In the genomic region with DNA sequence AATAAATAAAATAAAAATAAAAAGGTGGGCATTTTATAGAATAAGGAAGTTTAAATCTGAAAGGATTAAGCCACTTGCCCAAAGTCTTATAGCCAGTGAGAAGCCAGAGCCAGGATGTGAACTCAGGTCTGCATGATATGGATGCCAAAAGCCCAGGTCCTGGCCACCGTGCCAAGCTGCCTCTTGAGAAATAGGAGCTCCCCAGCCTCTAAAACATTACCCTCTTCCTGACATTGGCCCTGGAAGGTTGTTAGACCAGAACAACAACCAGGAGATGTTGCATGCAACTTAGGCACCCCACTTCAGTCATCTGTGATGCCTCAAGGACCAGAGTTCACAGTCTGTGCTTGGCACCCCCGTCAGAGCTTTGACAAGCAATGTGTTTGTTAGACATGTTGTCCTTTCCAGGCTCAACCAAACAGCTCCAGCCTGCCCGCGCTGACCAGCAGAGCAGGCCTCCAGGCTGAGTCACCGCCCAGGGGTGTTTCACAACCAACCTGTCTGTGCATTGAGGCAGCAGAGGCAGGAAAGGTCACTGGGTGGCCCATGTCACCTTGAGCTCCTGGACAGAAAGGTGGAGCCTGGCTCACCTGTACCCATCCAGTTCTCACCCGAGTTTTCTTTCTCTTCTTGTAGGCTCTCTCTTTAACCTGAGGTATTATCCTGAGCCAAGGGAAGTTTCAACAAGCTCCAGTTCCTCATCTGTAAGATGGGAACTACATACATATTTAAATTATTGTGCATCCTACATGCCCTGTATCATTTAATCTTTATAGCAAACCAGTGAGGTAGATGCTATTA, we compare ENCODE assay signal across 11 cellular contexts. TPM values are rescaled to one million over a fixed set of nuclear protein-coding genes. Genes with fewer than 3 reads are reported as not detected.
DNase-seq lines count a peak whose midpoint lies in the region; ATAC-seq and TF ChIP-seq lines count a peak whose summit lies in the region.
"Had no signal": no experiment of that assay in that cellular context is flagged by ENCODE, and none has a peak within 500 bp of the region (broad histone marks: within the 10 kb centered on the region; RNA-seq: fewer than 3 reads in every experiment).

No MANE protein-coding gene starts in this region.

- CTCF ChIA-PET in RWPE1 (lab: Yijun Ruan, JAX) = no interaction called here

- H3K4me1 ChIP-seq in psoas muscle (no peaks in the 10 kb centered on the region), SJCRH30 (no peaks in the 10 kb centered on the region)

- WGBS in psoas muscle, 3 donors = 71 to 77% (median 75%) methylated on average over 6 of the region's 6 CpGs

- H3K9me3 Mint-ChIP-seq in activated T-cell treated with anti-CD3 and anti-CD28 coated beads, Interleukin-2, amount 50 U/mL, for 72 hours = no peaks in the 10 kb centered on the region
- H3K9me3 Mint-ChIP-seq: natural killer cell treated with Interleukin-12 subunit alpha and Interleukin-12 subunit beta and Interleukin-15 and Interleukin-18, amount 100 ng/mL, for 72 hours had no signal

- H3K27ac Mint-ChIP-seq in activated T-cell treated with anti-CD3 and anti-CD28 coated beads, Interleukin-2, amount 50 U/mL, for 72 hours = no peak overlapping the region

- H3K4me1 Mint-ChIP-seq in activated T-cell treated with anti-CD3 and anti-CD28 coated beads, Interleukin-2, amount 50 U/mL, for 72 hours (ENCODE audit: low read depth) = no peaks in the 10 kb centered on the region

- H3K27ac ChIP-seq in RWPE1 = peak overlapping the region; percentile 63
- H3K27ac ChIP-seq in psoas muscle = no peak overlapping the region
- H3K27ac ChIP-seq in SJCRH30 = no peak overlapping the region

- H3K27me3 Mint-ChIP-seq in activated T-cell treated with anti-CD3 and anti-CD28 coated beads, Interleukin-2, amount 50 U/mL, for 72 hours (ENCODE audit: low read depth) = no peaks in the 10 kb centered on the region
- H3K27me3 Mint-ChIP-seq: natural killer cell treated with Interleukin-12 subunit alpha and Interleukin-12 subunit beta and Interleukin-15 and Interleukin-18, amount 100 ng/mL, for 72 hours had no signal

- H3K4me3 Mint-ChIP-seq in activated T-cell treated with anti-CD3 and anti-CD28 coated beads, Interleukin-2, amount 50 U/mL, for 72 hours = no peak overlapping the region
- H3K4me3 Mint-ChIP-seq: natural killer cell treated with Interleukin-12 subunit alpha and Interleukin-12 subunit beta and Interleukin-15 and Interleukin-18, amount 100 ng/mL, for 72 hours had no signal

- intact Hi-C loops in psoas muscle (cut with DNase I) = no loop called here

- H3K4me3 ChIP-seq in psoas muscle = no peak overlapping the region
- no peak overlapping the region for H3K4me3 ChIP-seq in SJCRH30

- POLR2A ChIA-PET in RWPE1 (lab: Yijun Ruan, JAX; ENCODE audit: low non-redundant PET) = interaction anchor here (1.1 kb wide), 1 partner anchor 28 kb away, joined by 6 read pairs; no protein-coding TSS in a partner anchor

- H3K36me3 Mint-ChIP-seq in activated T-cell treated with anti-CD3 and anti-CD28 coated beads, Interleukin-2, amount 50 U/mL, for 72 hours (ENCODE audit: insufficient read depth in 2 of 2) = no peaks in the 10 kb centered on the region
- H3K36me3 Mint-ChIP-seq: natural killer cell treated with Interleukin-12 subunit alpha and Interleukin-12 subunit beta and Interleukin-15 and Interleukin-18, amount 100 ng/mL, for 72 hours had no signal

- no peak for TF ChIP-seq CTCF in RWPE1 (conservative IDR thresholded peaks at IDR 0.05; ENCODE audit: low read depth)
- no peak for TF ChIP-seq CTCF in psoas muscle (IDR thresholded peaks at IDR 0.05)

- H3K9me3 ChIP-seq in psoas muscle (no peaks in the 10 kb centered on the region), SJCRH30 (replicated peaks) (no peaks in the 10 kb centered on the region)

- H3K27me3 ChIP-seq in psoas muscle (ENCODE audit: insufficient read depth in 3 of 3, low read length in 2 of 3) (peaks cover 0 to 4% (median 0%) of the 10 kb centered on the region in 3 donors), SJCRH30 (0 out of 2 replicates have a peak, but pooled peaks cover 3% of the 10 kb centered on the region)

- DNase-seq in ELF-1 (ENCODE audit: low read depth, low spot score) (peak; percentile 60), RWPE1 (ENCODE audit: low spot score) (peak; percentile 60), fibroblast of peridontal ligament (ENCODE audit: extremely low read depth) (peak; percentile 22), psoas muscle (peak; percentile 56 to 70), dermis blood vessel endothelial cell (no peak), SJCRH30 (no peak)
- DNase-seq in activated T-cell treated with anti-CD3 and anti-CD28 coated beads, Interleukin-2, amount 50 U/mL, for 72 hours = no peak
- no peak for DNase-seq in stimulated activated CD4-positive, alpha-beta T cell treated with anti-CD3 and anti-CD28 coated beads, Interleukin-15, amount 100 ng/mL, for 24 hours
- DNase-seq: activated CD8-positive, alpha-beta memory T cell treated with anti-CD3 and anti-CD28 coated beads, Interleukin-2, amount 50 U/mL, for 48 hours; OCI-M1 had no signal

- H3K36me3 ChIP-seq in psoas muscle (ENCODE audit: insufficient read depth in 1 of 2, low read depth in 1 of 2) (no peaks in the 10 kb centered on the region), SJCRH30 (no peaks in the 10 kb centered on the region)

- peak in 3 of 4 donors; percentile 71 to 73 (median 71) for ATAC-seq in psoas muscle
- ATAC-seq in activated T-cell treated with anti-CD3 and anti-CD28 coated beads, Interleukin-2, amount 50 U/mL, for 72 hours (replicated peaks in 1 of 2) = no peak

RNA-seq across cellular contexts. Expression of gene MED18, which starts 14.9 kb away (rescaled TPM):
- 10 to 100 TPM in 3 of 4 donors, 1 to 10 TPM in 1; 9.8 to 12.5 (median 11.7) TPM for total RNA-seq in psoas muscle
- polyA plus RNA-seq in psoas muscle = 10 to 100 TPM in 2 of 3 donors, 1 to 10 TPM in 1; 6.6 to 20.5 (median 17.7) TPM
- 10 to 100 TPM; 25.9 to 27.9 TPM for total RNA-seq in activated T-cell treated with anti-CD3 and anti-CD28 coated beads, Interleukin-2, amount 50 U/mL, for 72 hours
- total RNA-seq in dermis blood vessel endothelial cell = 25.5 and 28.5 TPM in 2 replicates
- total RNA-seq in SJCRH30 (2014; rRNA removed; shearing (Covaris generic)) = 16.3 and 16.7 TPM in 2 replicates

RNA-seq across cellular contexts. Expression of gene SESN2, which starts 54.6 kb away (rescaled TPM):
- total RNA-seq in psoas muscle (10 to 100 TPM in 3 of 4 donors, 1 to 10 TPM in 1; 8.1 to 25.5 (median 12.2) TPM), dermis blood vessel endothelial cell (9.9 and 14.3 TPM in 2 replicates)
- polyA plus RNA-seq in psoas muscle = 10 to 100 TPM in 2 of 3 donors, 1 to 10 TPM in 1; 9.1 to 34.9 (median 12.4) TPM
- 100 to 1,000 TPM in 1 of 2 donors, 10 to 100 TPM in 1; 85.3 to 101 TPM for total RNA-seq in activated T-cell treated with anti-CD3 and anti-CD28 coated beads, Interleukin-2, amount 50 U/mL, for 72 hours
- 5.8 and 8.2 TPM in 2 replicates for total RNA-seq in SJCRH30 (2014; rRNA removed; shearing (Covaris generic))

RNA-seq across cellular contexts. Expression of gene PHACTR4, which starts 55.6 kb away (rescaled TPM):
- total RNA-seq in psoas muscle (10 to 100 TPM; 21.6 to 41.8 (median 29.8) TPM), dermis blood vessel endothelial cell (12.6 and 28.5 TPM in 2 replicates)
- polyA plus RNA-seq in psoas muscle = 10 to 100 TPM; 11.7 to 25.1 (median 19.9) TPM
- total RNA-seq in activated T-cell treated with anti-CD3 and anti-CD28 coated beads, Interleukin-2, amount 50 U/mL, for 72 hours = 10 to 100 TPM; 29.7 to 33.7 TPM
- 30.6 and 38.2 TPM in 2 replicates for total RNA-seq in SJCRH30 (2014; rRNA removed; shearing (Covaris generic))

Comparison
In these comparisons a context has a peak if more than half of its experiments do, and no peak if none do; other contexts are left out.
1. DNase-seq: peak in ELF-1 (single experiment), RWPE1 (single experiment), fibroblast of peridontal ligament (single experiment) and psoas muscle (2 of 2); none in activated T-cell treated with anti-CD3 and anti-CD28 coated beads, Interleukin-2, amount 50 U/mL, for 72 hours (0 of 2), dermis blood vessel endothelial cell (single experiment), SJCRH30 (0 of 2) and stimulated activated CD4-positive, alpha-beta T cell treated with anti-CD3 and anti-CD28 coated beads, Interleukin-15, amount 100 ng/mL, for 24 hours (single experiment).
2. ATAC-seq: peak in psoas muscle (3 of 4); none in activated T-cell treated with anti-CD3 and anti-CD28 coated beads, Interleukin-2, amount 50 U/mL, for 72 hours (0 of 2).